Comparison of ENCODE assay signal across 8 cellular contexts in genomic region chr9:95004452-95005275, GRCh38.
DNase-seq lines count a peak whose midpoint lies in the region; ATAC-seq, FAIRE-seq and TF ChIP-seq lines count a peak whose summit lies in the region.

No MANE protein-coding gene starts in this region.

- in situ Hi-C loops in astrocyte of the cerebellum (cut with HindIII; ENCODE audit: low sequenced_read_pairs) = no loop called here

- H3K4me1 ChIP-seq in small intestine (ENCODE audit: control insufficient read depth in 2 of 2, insufficient read depth in 1 of 2, low read depth in 1 of 2, low read length in 1 of 2) = peaks cover 0 to 4% of the 10 kb centered on the region in 2 donors

- H3K4me3 ChIP-seq in astrocyte of the cerebellum (ENCODE audit: low read depth, low read length) (peak overlapping the region; percentile 75), iPS-11a (ENCODE audit: low read depth, low read length) (peak overlapping the region; percentile 67), small intestine (ENCODE audit: low read depth in 1 of 2, low read length in 2 of 2) (peak overlapping the region; percentile 93 to 98)

- no peaks in the 10 kb centered on the region for H3K27me3 ChIP-seq in small intestine (ENCODE audit: control insufficient read depth in 2 of 2, insufficient read depth in 2 of 2, low read length in 2 of 2)

- DNase-seq in NCI-H510A (lab: John Stamatoyannopoulos, UW) = peak; percentile 52
- no peak for DNase-seq in NCI-H510A treated with DMSO at 0.1 percent for 48 hours (lab: John Stamatoyannopoulos, UW)
- peak; percentile 36 for DNase-seq in RKO (ENCODE audit: low spot score)
- no peak for DNase-seq in astrocyte of the cerebellum (ENCODE audit: low read depth)
- peak; percentile 66 for DNase-seq in small intestine

- FAIRE-seq in small intestine (lab: Jason Lieb, UNC) = no peak

- ATAC-seq in HG02970 (IDR thresholded peaks at IDR 0.05; ENCODE audit: low FRiP score, unreplicated experiment) (peak; percentile 58), GM18520 (IDR thresholded peaks at IDR 0.05; ENCODE audit: unreplicated experiment) (no peak)

- no peak for TF ChIP-seq CTCF in astrocyte of the cerebellum (IDR thresholded peaks at IDR 0.05; ENCODE audit: low read depth, low read length, missing control alignments)

- H3K9me3 ChIP-seq in small intestine (ENCODE audit: control insufficient read depth, low read depth) = no peaks in the 10 kb centered on the region

- 0 to 1% (median 1%) methylated on average over 41 to 130 of the region's 130 CpGs for WGBS in small intestine, 3 donors

- no peaks in the 10 kb centered on the region for H3K36me3 ChIP-seq in small intestine (ENCODE audit: control insufficient read depth in 2 of 2, insufficient read depth in 2 of 2, low read length in 2 of 2)

- peak overlapping the region; percentile 98 to 99 for H3K27ac ChIP-seq in small intestine (ENCODE audit: low read depth in 1 of 2, low read length in 1 of 2)

Comparison
In these comparisons a context has a peak if more than half of its experiments do, and no peak if none do; other contexts are left out.
1. DNase-seq: peak in NCI-H510A (single experiment), RKO (single experiment) and small intestine (single experiment); none in NCI-H510A treated with DMSO at 0.1 percent for 48 hours (single experiment) and astrocyte of the cerebellum (single experiment).
2. Peak in every context shown above with its lines, with median percentiles within 50 percentile points of each other: H3K4me3 ChIP-seq.